ENCODE assay signal across 3 cellular contexts in the genomic region with DNA sequence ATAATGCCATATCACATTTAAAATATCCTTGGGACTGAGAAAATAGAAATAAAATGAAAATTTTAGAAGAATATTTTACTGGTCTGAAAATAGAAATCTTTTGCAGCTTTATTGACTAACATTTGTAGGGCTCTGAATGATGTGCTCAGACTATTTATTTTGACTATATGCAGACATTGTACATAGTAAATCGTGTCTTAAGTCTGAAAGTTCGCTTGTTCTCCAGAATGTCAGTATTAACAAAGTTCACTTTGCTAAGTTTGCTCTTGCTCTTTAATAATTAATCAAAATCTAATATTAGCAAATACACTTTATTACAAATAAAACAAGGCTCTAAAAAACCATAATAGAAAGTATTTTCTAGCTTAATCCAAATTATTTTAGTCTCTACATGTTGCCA.
"Had no signal": no experiment of that assay in that cellular context is flagged by ENCODE, and none has a peak within 500 bp of the region (broad histone marks: within the 10 kb centered on the region; RNA-seq: fewer than 3 reads in every experiment).

No MANE protein-coding gene starts in this region.

- ATAC-seq: GM12878 had no signal

- DNase-seq: GDM1, GF-D8 had no signal
